Comparison of ENCODE assay signal across 17 cellular contexts in genomic region chr13:113291129-113291528, GRCh38. TPM values are rescaled to one million over a fixed set of nuclear protein-coding genes. Genes with fewer than 3 reads are reported as not detected.
DNase-seq lines count a peak whose midpoint lies in the region; ATAC-seq and TF ChIP-seq lines count a peak whose summit lies in the region.
"Had no signal": no experiment of that assay in that cellular context is flagged by ENCODE, and none has a peak within 500 bp of the region (broad histone marks: within the 10 kb centered on the region; RNA-seq: fewer than 3 reads in every experiment).

No MANE protein-coding gene starts in this region.

- H3K4me3 ChIP-seq in breast epithelium (no peak overlapping the region), suprapubic skin (peak overlapping the region; percentile 43)
- H3K4me3 ChIP-seq: A549 had no signal

- H3K27me3 Mint-ChIP-seq in MCF 10A (ENCODE audit: insufficient read depth, unreplicated experiment) (peaks cover 30% of the 10 kb centered on the region), WTC11 (ENCODE audit: low read depth) (peaks cover 62% of the 10 kb centered on the region), nephron (ENCODE audit: low read depth) (peaks cover 6% of the 10 kb centered on the region)

- H3K9me3 Mint-ChIP-seq in MCF 10A (ENCODE audit: unreplicated experiment) (no peaks in the 10 kb centered on the region), WTC11 (peaks cover 33% of the 10 kb centered on the region), nephron (no peaks in the 10 kb centered on the region)

- intact Hi-C loops in MCF 10A (cut with micrococcal nuclease) (loop anchor here (10.0 kb wide), 1 partner anchor 256 kb away; no protein-coding TSS in a partner anchor), breast epithelium (cut with DNase I; ENCODE audit: low total_unique reads) (no loop called here)

- no peak for ATAC-seq in WTC11
- ATAC-seq: A549 had no signal

- no peak for DNase-seq in MCF 10A (ENCODE audit: unreplicated experiment)
- DNase-seq in breast epithelium (ENCODE audit: low spot score in 2 of 2), result no peak
- no peak for DNase-seq in WTC11 (ENCODE audit: low spot score)
- DNase-seq in suprapubic skin (ENCODE audit: low spot score in 2 of 2), result no peak
- no peak for DNase-seq in germinal center (ENCODE audit: low spot score)
- DNase-seq in NCI-H446 treated with DMSO at 0.1 percent for 48 hours (lab: John Stamatoyannopoulos, UW), result no peak
- no peak for DNase-seq in NOMO-1 treated with DMSO at 0.1 percent for 48 hours (lab: John Stamatoyannopoulos, UW; ENCODE audit: unreplicated experiment)
- DNase-seq: GM23248, NCI-H1048, NCI-H146, NCI-H2081 treated with DMSO at 0.1 percent for 48 hours, NCI-H226, Peyer's patch, SHP77 had no signal

- WGBS in suprapubic skin, result 64% methylated on average over 2 of the region's 2 CpGs

- peaks cover 14% of the 10 kb centered on the region for H3K4me1 Mint-ChIP-seq in MCF 10A (ENCODE audit: insufficient read depth, unreplicated experiment)
- H3K4me1 Mint-ChIP-seq in WTC11, result peaks cover 13% of the 10 kb centered on the region
- H3K4me1 Mint-ChIP-seq in nephron, result peaks cover 20% of the 10 kb centered on the region

- POLR2A ChIA-PET in MCF 10A (lab: Yijun Ruan, JAX) (interaction anchor here (0.7 to 1.4 kb wide), 2 partner anchors 18 to 459 kb away, joined by 4 to 7 read pairs; no protein-coding TSS in a partner anchor), WTC11 (lab: Charles Lee) (no interaction called here)

- H3K36me3 ChIP-seq in breast epithelium (no peaks in the 10 kb centered on the region), suprapubic skin (no peaks in the 10 kb centered on the region)
- H3K36me3 ChIP-seq: Peyer's patch had no signal

- CTCF ChIA-PET in MCF 10A (lab: Yijun Ruan, JAX), result no interaction called here
- CTCF ChIA-PET in WTC11 (lab: Charles Lee), result interaction anchor here (0.6 kb wide), 1 partner anchor 9 kb away, joined by 3 read pairs; no protein-coding TSS in a partner anchor

- H3K4me1 ChIP-seq in breast epithelium, result no peaks in the 10 kb centered on the region
- peaks cover 44% of the 10 kb centered on the region for H3K4me1 ChIP-seq in suprapubic skin

- H3K9me3 ChIP-seq in breast epithelium (no peaks in the 10 kb centered on the region), suprapubic skin (no peaks in the 10 kb centered on the region)
- H3K9me3 ChIP-seq: A549, Peyer's patch had no signal

- H3K36me3 Mint-ChIP-seq in MCF 10A (ENCODE audit: insufficient read depth, unreplicated experiment) (no peaks in the 10 kb centered on the region), WTC11 (no peaks in the 10 kb centered on the region), nephron (ENCODE audit: low read depth) (no peaks in the 10 kb centered on the region)
- H3K36me3 Mint-ChIP-seq: CD14-positive monocyte had no signal

- H3K4me3 Mint-ChIP-seq in MCF 10A (ENCODE audit: unreplicated experiment) (peak overlapping the region; percentile 19), WTC11 (peak overlapping the region; percentile 29; the same call in 1 of the 2 replicates), nephron (peak overlapping the region; percentile 43 to 72 (median 57))

- no peak for TF ChIP-seq POLR2A in breast epithelium (IDR thresholded peaks at IDR 0.05)
- TF ChIP-seq POLR2A in suprapubic skin (IDR thresholded peaks at IDR 0.05), result no peak

- no peak for TF ChIP-seq EP300 in suprapubic skin (IDR thresholded peaks at IDR 0.05)

- H3K27ac ChIP-seq in breast epithelium (no peak overlapping the region), suprapubic skin (peak overlapping the region; percentile 90)
- H3K27ac ChIP-seq: A549, Peyer's patch had no signal

- no peak overlapping the region for H3K27ac Mint-ChIP-seq in MCF 10A (ENCODE audit: low read depth, unreplicated experiment)
- no peak overlapping the region for H3K27ac Mint-ChIP-seq in WTC11
- H3K27ac Mint-ChIP-seq in nephron, result peak overlapping the region in 1 of 3 experiments; percentile 82

- TF ChIP-seq CTCF in MCF 10A (IDR thresholded peaks at IDR 0.05; ENCODE audit: unreplicated experiment) (no peak), breast epithelium (IDR thresholded peaks at IDR 0.05) (no peak), WTC11 (IDR thresholded peaks at IDR 0.05) (no peak), nephron (IDR thresholded peaks at IDR 0.05; ENCODE audit: unreplicated experiment in 3 of 3) (no peak), suprapubic skin (IDR thresholded peaks at IDR 0.05) (no peak)

- BruUV-seq in MCF 10A (replicated peaks; lab: Mats Ljungman, UMichigan), result no TSS peak

- H3K27me3 ChIP-seq in breast epithelium (no peaks in the 10 kb centered on the region), suprapubic skin (peaks cover 8% of the 10 kb centered on the region)
- H3K27me3 ChIP-seq: Peyer's patch had no signal

TF ChIP-seq in WTC11, 78 proteins besides CTCF, POLR2A, EP300 and RAD21 (continues in another document):
- no peak for TF ChIP-seq JAZF1 (CRISPR knock-in tag; IDR thresholded peaks at IDR 0.05)
- TF ChIP-seq NR2C2 (CRISPR knock-in tag; IDR thresholded peaks at IDR 0.05), result no peak
- no peak for TF ChIP-seq ESRRA (CRISPR knock-in tag; IDR thresholded peaks at IDR 0.05; ENCODE audit: borderline replicate concordance)
- no peak for TF ChIP-seq ZNF425 (CRISPR knock-in tag; conservative IDR thresholded peaks at IDR 0.05)
- no peak for TF ChIP-seq ERG (CRISPR knock-in tag; IDR thresholded peaks at IDR 0.05)
- no peak for TF ChIP-seq ATF3 (CRISPR knock-in tag; conservative IDR thresholded peaks at IDR 0.05)
- no peak for TF ChIP-seq MYBL2 (CRISPR knock-in tag; IDR thresholded peaks at IDR 0.05)
- TF ChIP-seq SMAD3 (CRISPR knock-in tag; IDR thresholded peaks at IDR 0.05; ENCODE audit: borderline replicate concordance), result no peak
- no peak for TF ChIP-seq NFYB (CRISPR knock-in tag; conservative IDR thresholded peaks at IDR 0.05; ENCODE audit: low read depth)
- no peak for TF ChIP-seq IRF1 (CRISPR knock-in tag; IDR thresholded peaks at IDR 0.05)
- no peak for TF ChIP-seq NR3C1 (CRISPR knock-in tag; conservative IDR thresholded peaks at IDR 0.05; ENCODE audit: low read depth)
- TF ChIP-seq SP1 (CRISPR knock-in tag; conservative IDR thresholded peaks at IDR 0.05), result no peak
- no peak for TF ChIP-seq E2F1 (CRISPR knock-in tag; IDR thresholded peaks at IDR 0.05)
- TF ChIP-seq EMX1 (CRISPR knock-in tag; IDR thresholded peaks at IDR 0.05), result no peak
- TF ChIP-seq FOXP1 (CRISPR knock-in tag; IDR thresholded peaks at IDR 0.05; ENCODE audit: borderline replicate concordance), result no peak

RNA-seq across cellular contexts. Expression of gene LAMP1, which starts 5.9 kb away (rescaled TPM):
- total RNA-seq in MCF 10A (2022), result 141 and 150 TPM in 2 replicates
- 100 to 1,000 TPM in 1 of 3 donors, 10 to 100 TPM in 2; 96.7 to 167 (median 99.1) TPM for total RNA-seq in breast epithelium
- 135 to 150 TPM (median 140 TPM) in 3 replicates for total RNA-seq in WTC11 (2021)
- total RNA-seq in suprapubic skin, result 100 to 1,000 TPM; 131 to 255 (median 222) TPM
